In genomic region chr6:31737315-31738047, GRCh38 we compare ENCODE assay signal across 8 cellular contexts. TPM values are rescaled to one million over a fixed set of nuclear protein-coding genes. Genes with fewer than 3 reads are reported as not detected.
DNase-seq lines count a peak whose midpoint lies in the region; TF ChIP-seq lines count a peak whose summit lies in the region.

No MANE protein-coding gene starts in this region.

- H3K9me3 ChIP-seq in MM.1S (replicated peaks; ENCODE audit: insufficient read depth, low read length) (no peaks in the 10 kb centered on the region), testis (no peaks in the 10 kb centered on the region)

- no peaks in the 10 kb centered on the region for H3K9me2 ChIP-seq in MM.1S (replicated peaks; ENCODE audit: insufficient read depth, low read length)

- POLR2A ChIA-PET in activated CD4-positive, alpha-beta memory T cell treated with anti-CD3 and anti-CD28 coated beads for 36 hours (lab: Charles Lee), result interaction anchor here (0.7 to 3.4 kb wide), 12 partner anchors 8 to 1234 kb away, joined by 3 to 15 read pairs (median 5); partner anchors contain the start of genes ABHD16A, ATF6B, DDAH2 and HSPA1A

- H4K20me1 ChIP-seq in MM.1S (ENCODE audit: insufficient read depth, low read length), result no peaks in the 10 kb centered on the region

- H3K27ac Mint-ChIP-seq in activated CD4-positive, alpha-beta memory T cell treated with anti-CD3 and anti-CD28 coated beads for 36 hours, result peak overlapping the region; percentile 88
- H3K27ac Mint-ChIP-seq in immature natural killer cell, result peak overlapping the region; percentile 94 to 99 (median 97)

- H3K27me3 Mint-ChIP-seq in activated CD4-positive, alpha-beta memory T cell treated with anti-CD3 and anti-CD28 coated beads for 36 hours, result no peaks in the 10 kb centered on the region
- H3K27me3 Mint-ChIP-seq in immature natural killer cell (ENCODE audit: low read depth in 3 of 3), result peaks cover 8 to 28% (median 18%) of the 10 kb centered on the region in 3 donors

- H3K4me1 Mint-ChIP-seq in activated CD4-positive, alpha-beta memory T cell treated with anti-CD3 and anti-CD28 coated beads for 36 hours (ENCODE audit: low read depth), result peaks cover 63% of the 10 kb centered on the region
- peaks cover 71 to 76% of the 10 kb centered on the region in 2 donors for H3K4me1 Mint-ChIP-seq in immature natural killer cell

- peak overlapping the region; percentile 98 for H3K4me3 Mint-ChIP-seq in activated CD4-positive, alpha-beta memory T cell treated with anti-CD3 and anti-CD28 coated beads for 36 hours
- H3K4me3 Mint-ChIP-seq in immature natural killer cell, result peak overlapping the region; percentile 88 to 98 (median 96)

- H3K9me3 Mint-ChIP-seq in activated CD4-positive, alpha-beta memory T cell treated with anti-CD3 and anti-CD28 coated beads for 36 hours, result no peaks in the 10 kb centered on the region
- no peaks in the 10 kb centered on the region for H3K9me3 Mint-ChIP-seq in immature natural killer cell

- intact Hi-C loops in activated CD4-positive, alpha-beta memory T cell treated with anti-CD3 and anti-CD28 coated beads for 36 hours (cut with micrococcal nuclease), result loop anchor here (1.0 to 10.0 kb wide), 12 partner anchors 31 to 1173 kb away; partner anchors contain the start of genes ABHD16A, ATP6V1G2, BAG6 and DXO
- intact Hi-C loops in testis (cut with DNase I; ENCODE audit: low total_unique reads), result no loop called here

- H3K4me3 ChIP-seq in MM.1S (ENCODE audit: low read length) (peak overlapping the region; percentile 59), testis (no peak overlapping the region)

- TF ChIP-seq POLR2A in testis (IDR thresholded peaks at IDR 0.05), result no peak

- H3K4me2 ChIP-seq in MM.1S (ENCODE audit: low read depth, low read length), result peak overlapping the region; percentile 99

- no peaks in the 10 kb centered on the region for H3K27me3 ChIP-seq in MM.1S (replicated peaks; ENCODE audit: insufficient read depth, low read length)
- H3K27me3 ChIP-seq in testis, result no peaks in the 10 kb centered on the region

- peaks cover 10% of the 10 kb centered on the region for H3K36me3 ChIP-seq in MM.1S (replicated peaks; ENCODE audit: insufficient read depth, low read length)
- H3K36me3 ChIP-seq in testis (ENCODE audit: low read depth, missing control alignments), result no peaks in the 10 kb centered on the region

- H3F3A ChIP-seq in MM.1S (ENCODE audit: insufficient read depth, low read length), result peaks cover 54% of the 10 kb centered on the region

- H3K4me1 ChIP-seq in MM.1S (ENCODE audit: low read length) (peaks cover 36% of the 10 kb centered on the region), testis (peaks cover 26% of the 10 kb centered on the region)

- no peak overlapping the region for H2AFZ ChIP-seq in MM.1S (ENCODE audit: low read length)

- peak; percentile 72 for DNase-seq in DMS153 (lab: John Stamatoyannopoulos, UW)
- no peak for DNase-seq in MM.1S
- DNase-seq in activated CD4-positive, alpha-beta memory T cell treated with anti-CD3 and anti-CD28 coated beads for 36 hours, result peak; percentile 42
- no peak for DNase-seq in immature natural killer cell
- DNase-seq in testis, result no peak
- DNase-seq in stimulated activated CD4-positive, alpha-beta T cell treated with anti-CD3 and anti-CD28 coated beads, Interleukin-4, amount 100 ng/mL, for 1 hour, result no peak
- DNase-seq in LoVo (ENCODE audit: low spot score), result no peak
- DNase-seq in RKO (ENCODE audit: low spot score), result no peak

- H3K79me2 ChIP-seq in MM.1S (ENCODE audit: low read length), result peaks cover 47% of the 10 kb centered on the region

- H3K9ac ChIP-seq in MM.1S (ENCODE audit: low read length), result peak overlapping the region; percentile 91

- peaks cover 52% of the 10 kb centered on the region for H3K36me3 Mint-ChIP-seq in activated CD4-positive, alpha-beta memory T cell treated with anti-CD3 and anti-CD28 coated beads for 36 hours
- H3K36me3 Mint-ChIP-seq in immature natural killer cell, result peaks cover 4 to 15% (median 5%) of the 10 kb centered on the region in 3 donors

- peak overlapping the region; percentile 98 for H3K27ac ChIP-seq in MM.1S (ENCODE audit: low read length)
- H3K27ac ChIP-seq in testis, result peak overlapping the region; percentile 86 to 87

- no peak for TF ChIP-seq CTCF in MM.1S (IDR thresholded peaks at IDR 0.05; ENCODE audit: low read length)
- no peak for TF ChIP-seq CTCF in testis (IDR thresholded peaks at IDR 0.05)

- CTCF ChIA-PET in activated CD4-positive, alpha-beta memory T cell treated with anti-CD3 and anti-CD28 coated beads for 36 hours (lab: Charles Lee), result interaction anchor here (0.6 to 8.1 kb wide), 14 partner anchors 8 to 186 kb away, joined by 3 to 67 read pairs (median 8); partner anchors contain the start of genes DDAH2, GPANK1, LSM2 and VARS1

- 62 to 73% methylated on average over 7 of the region's 7 CpGs for WGBS in testis, 2 donors

RNA-seq across cellular contexts. Expression of gene CLIC1, which starts 1.2 kb away (rescaled TPM):
- 100 to 1,000 TPM; 430 to 442 TPM for total RNA-seq in activated CD4-positive, alpha-beta memory T cell treated with anti-CD3 and anti-CD28 coated beads for 36 hours
- polyA plus RNA-seq in immature natural killer cell, result 1,000 to 10,000 TPM; 1,179 to 1,674 (median 1,350) TPM
- 10 to 100 TPM; 35.4 to 93.5 TPM for total RNA-seq in testis
- 130 TPM for polyA plus RNA-seq in testis (ENCODE audit: insufficient read depth, low read depth, low replicate concordance)

RNA-seq across cellular contexts. Expression of gene MSH5, which starts 2.3 kb away (rescaled TPM):
- 10 to 100 TPM; 80.9 to 83.8 TPM for total RNA-seq in activated CD4-positive, alpha-beta memory T cell treated with anti-CD3 and anti-CD28 coated beads for 36 hours
- polyA plus RNA-seq in immature natural killer cell (1 to 10 TPM in 2 of 3 donors, not detected in 1; 2.1 to 2.5 TPM), testis (ENCODE audit: insufficient read depth, low read depth, low replicate concordance) (36.2 TPM)
- 100 to 1,000 TPM in 1 of 2 donors, 10 to 100 TPM in 1; 77.6 to 135 TPM for total RNA-seq in testis

RNA-seq across cellular contexts. Expression of gene DDAH2, which starts 8.4 kb away (rescaled TPM):
- 1 to 10 TPM; 6.2 to 6.6 TPM for total RNA-seq in activated CD4-positive, alpha-beta memory T cell treated with anti-CD3 and anti-CD28 coated beads for 36 hours
- 100 to 1,000 TPM in 1 of 3 donors, 10 to 100 TPM in 2; 58.5 to 112 (median 74.9) TPM for polyA plus RNA-seq in immature natural killer cell
- total RNA-seq in testis, result 10 to 100 TPM; 19.6 to 38.0 TPM
- 50.8 TPM for polyA plus RNA-seq in testis (ENCODE audit: insufficient read depth, low read depth, low replicate concordance)

RNA-seq across cellular contexts. Expression of gene MPIG6B, which starts 14.3 kb away (rescaled TPM):
- not detected for total RNA-seq in activated CD4-positive, alpha-beta memory T cell treated with anti-CD3 and anti-CD28 coated beads for 36 hours
- polyA plus RNA-seq in immature natural killer cell, result 10 to 100 TPM in 1 of 3 donors, 1 to 10 TPM in 2; 2.6 to 10.9 (median 6.3) TPM
- total RNA-seq in testis, result under 1 TPM; 0.74 to 0.94 TPM
- polyA plus RNA-seq in testis (ENCODE audit: insufficient read depth, low read depth, low replicate concordance), result 1.3 TPM

RNA-seq across cellular contexts. Expression of gene LY6G6C, which starts 15.9 kb away (rescaled TPM):
- total RNA-seq in activated CD4-positive, alpha-beta memory T cell treated with anti-CD3 and anti-CD28 coated beads for 36 hours, result not detected
- polyA plus RNA-seq in immature natural killer cell (not detected), testis (ENCODE audit: insufficient read depth, low read depth, low replicate concordance) (1.4 TPM)
- under 1 TPM in 1 of 2 donors, not detected in 1; 0.39 TPM for total RNA-seq in testis

Comparison
In these comparisons a context has a peak if more than half of its experiments do, and no peak if none do; other contexts are left out.
1. DNase-seq: peak in DMS153 (single experiment) and activated CD4-positive, alpha-beta memory T cell treated with anti-CD3 and anti-CD28 coated beads for 36 hours (single experiment); none in MM.1S (single experiment), immature natural killer cell (0 of 3), testis (single experiment), stimulated activated CD4-positive, alpha-beta T cell treated with anti-CD3 and anti-CD28 coated beads, Interleukin-4, amount 100 ng/mL, for 1 hour (single experiment), LoVo (single experiment) and RKO (single experiment).
2. RNA of gene CLIC1, which starts 1.2 kb away (total RNA-seq): 430 to 442 TPM in activated CD4-positive, alpha-beta memory T cell treated with anti-CD3 and anti-CD28 coated beads for 36 hours; 35.4 to 93.5 TPM in testis; every median in the first group is over 4 times any median in the second.